9 cellular contexts compared by ENCODE assay signal in the genomic region with DNA sequence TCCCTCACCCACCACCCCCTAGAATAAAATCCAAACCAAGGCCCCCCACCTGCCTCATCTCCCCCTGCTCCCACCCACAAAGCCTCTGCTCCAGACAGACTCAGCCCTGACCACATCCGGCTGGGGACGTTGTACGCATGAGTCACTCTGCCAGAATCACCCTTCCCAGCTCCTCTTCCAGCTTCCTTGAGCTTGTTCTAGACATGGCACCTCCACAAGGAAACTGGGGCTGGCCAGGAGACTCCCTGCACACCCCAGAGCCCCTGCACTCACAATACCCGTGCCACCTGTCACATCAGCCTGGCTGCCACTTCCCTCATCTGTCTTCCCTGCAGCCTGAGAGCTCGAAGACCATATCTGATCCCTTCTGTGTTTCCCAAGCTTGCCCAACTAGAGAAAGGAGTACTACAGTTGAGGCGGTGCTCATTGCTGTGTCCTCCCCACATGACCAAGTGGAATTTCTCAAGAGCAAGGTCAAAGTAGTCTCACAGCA. TPM values are rescaled to one million over a fixed set of nuclear protein-coding genes. Genes with fewer than 3 reads are reported as not detected.
DNase-seq lines count a peak whose midpoint lies in the region; ATAC-seq, FAIRE-seq and TF ChIP-seq lines count a peak whose summit lies in the region.
"Had no signal": no experiment of that assay in that cellular context is flagged by ENCODE, and none has a peak within 500 bp of the region (broad histone marks: within the 10 kb centered on the region; RNA-seq: fewer than 3 reads in every experiment).

No MANE protein-coding gene starts in this region.

- H3K27me3 Mint-ChIP-seq in Calu3 (ENCODE audit: unreplicated experiment): no peaks in the 10 kb centered on the region

- H3K79me2 ChIP-seq in K562 (ENCODE audit: control insufficient read depth, insufficient read depth, low read length): peaks cover 79% of the 10 kb centered on the region

- peaks cover 24 to 27% of the 10 kb centered on the region in 2 experiments for H3K4me1 ChIP-seq in K562 (replicated peaks in 1 of 2; ENCODE audit: control insufficient read depth in 2 of 2, insufficient read depth in 2 of 2, low read length in 2 of 2)
- H3K4me1 ChIP-seq in neutrophil (ENCODE audit: control insufficient read depth in 1 of 2, insufficient read depth in 1 of 2, low read depth in 1 of 2, low read length in 1 of 2): peaks cover 35 to 53% of the 10 kb centered on the region in 2 experiments
- H3K4me1 ChIP-seq in testis: no peaks in the 10 kb centered on the region

- 25% methylated on average over 5 of the region's 6 CpGs for WGBS in K562 (ENCODE audit: insufficient coverage, low coverage, missing lambda C conversion rate)
- 94 to 96% methylated on average over 6 of the region's 6 CpGs for WGBS in testis, 2 donors

- H3K9me1 ChIP-seq in K562 (ENCODE audit: control insufficient read depth, insufficient read depth, low read length): no peaks in the 10 kb centered on the region

- peak; percentile 77 for DNase-seq in Calu3
- peak; percentile 85 for DNase-seq in MV-4-11 (lab: John Stamatoyannopoulos, UW)
- DNase-seq in K562 (ENCODE audit: extremely low read depth in 1 of 4, low spot score in 3 of 4): peak; percentile 43 to 75 (median 58)
- no peak for DNase-seq in testis

- POLR2A ChIA-PET in K562 (lab: Yijun Ruan, JAX): interaction anchor here (0.7 to 1.5 kb wide), 4 partner anchors 8 to 129 kb away, joined by 3 to 6 read pairs (median 3); no protein-coding TSS in a partner anchor

- ATAC-seq in K562 (peak; percentile 85), HG03457 (IDR thresholded peaks at IDR 0.05; ENCODE audit: unreplicated experiment) (no peak), HG02759 (IDR thresholded peaks at IDR 0.05; ENCODE audit: unreplicated experiment) (no peak), HG02885 (IDR thresholded peaks at IDR 0.05; ENCODE audit: poor library complexity, unreplicated experiment) (no peak)

- H3K9me3 ChIP-seq in K562 (replicated peaks; ENCODE audit: control insufficient read depth, insufficient read depth, low read depth, low read length) (no peaks in the 10 kb centered on the region), neutrophil (no peaks in the 10 kb centered on the region), testis (no peaks in the 10 kb centered on the region)

- TF ChIP-seq EP300 in K562 (IDR thresholded peaks at IDR 0.05; ENCODE audit: low read length): peak; percentile 30; the same call in 1 of the 2 replicates

- no peak for TF ChIP-seq CTCF in Calu3 (IDR thresholded peaks at IDR 0.05; ENCODE audit: unreplicated experiment)
- TF ChIP-seq CTCF in K562 (IDR thresholded peaks at IDR 0.05 in 2 of 3, conservative IDR thresholded peaks at IDR 0.05 in 1 of 3; ENCODE audit: insufficient read depth in 2 of 3, low read depth in 1 of 3, low read length in 3 of 3): no peak
- no peak for TF ChIP-seq CTCF in neutrophil (IDR thresholded peaks at IDR 0.05)
- TF ChIP-seq CTCF in testis (IDR thresholded peaks at IDR 0.05): no peak

- peak overlapping the region; percentile 34 for H3K4me3 Mint-ChIP-seq in Calu3 (ENCODE audit: low read depth, unreplicated experiment)

- TF ChIP-seq POLR2A in K562 (conservative IDR thresholded peaks at IDR 0.05): no peak
- no peak for TF ChIP-seq POLR2A in testis (IDR thresholded peaks at IDR 0.05)

- H3K27ac ChIP-seq in K562 (ENCODE audit: extremely low read depth, low read depth, low read length) (peak overlapping the region; percentile 80), neutrophil (peak overlapping the region; percentile 67), testis (no peak overlapping the region)
- H3K27ac ChIP-seq: KMS-11 had no signal

- in situ Hi-C loops in K562 (cut with MboI): no loop called here

- CTCF ChIA-PET in Calu3 (lab: Charles Lee): interaction anchor here (0.6 to 1.6 kb wide), 7 partner anchors 9 to 99 kb away, joined by 3 to 4 read pairs (median 3); partner anchors contain the start of genes DEDD2 and ZNF526
- CTCF ChIA-PET in K562 (lab: Yijun Ruan, JAX; ENCODE audit: low intra/inter-chr PET ratio): no interaction called here

- FAIRE-seq in K562 (lab: Jason Lieb, UNC): peak; percentile 87

- TF ChIP-seq RAD21 in K562 (CRISPR knock-in tag; conservative IDR thresholded peaks at IDR 0.05 in 1 of 2, IDR thresholded peaks at IDR 0.05 in 1 of 2): no peak

- no peak overlapping the region for H2AFZ ChIP-seq in K562 (ENCODE audit: low read depth, low read length)

- H3K27me3 ChIP-seq in K562 (ENCODE audit: control insufficient read depth in 2 of 2, insufficient read depth in 2 of 2, low read length in 2 of 2) (no peaks in the 10 kb centered on the region), neutrophil (no peaks in the 10 kb centered on the region), testis (no peaks in the 10 kb centered on the region)

- H3K4me1 Mint-ChIP-seq in Calu3 (ENCODE audit: low read depth, unreplicated experiment): peaks cover 57% of the 10 kb centered on the region

- H3K27ac Mint-ChIP-seq in Calu3 (ENCODE audit: unreplicated experiment): peak overlapping the region; percentile 37

- H3K4me3 ChIP-seq in K562 (no peak overlapping the region), neutrophil (ENCODE audit: low read depth in 1 of 2, low read length in 1 of 2) (no peak overlapping the region), testis (no peak overlapping the region)

- no peaks in the 10 kb centered on the region for H3K9me3 Mint-ChIP-seq in Calu3 (ENCODE audit: low read depth, unreplicated experiment)

- H3K36me3 Mint-ChIP-seq in Calu3 (ENCODE audit: insufficient read depth, unreplicated experiment): peaks cover 87% of the 10 kb centered on the region

- H3K9ac ChIP-seq in K562 (ENCODE audit: insufficient read depth in 1 of 2, low read depth in 2 of 2, low read length in 2 of 2): peak overlapping the region; percentile 30 to 34; a peak in 3 of 4 replicates
- H3K9ac ChIP-seq: KMS-11 had no signal

- intact Hi-C loops in Calu3 (cut with micrococcal nuclease; ENCODE audit: unreplicated experiment): no loop called here
- intact Hi-C loops in K562 (cut with micrococcal nuclease): no loop called here
- intact Hi-C loops in testis (cut with DNase I; ENCODE audit: low total_unique reads): no loop called here

- no TSS peak for BruUV-seq in Calu3 (replicated peaks; lab: Mats Ljungman, UMichigan)
- no TSS peak for BruUV-seq in K562 (replicated peaks; lab: Mats Ljungman, UMichigan)

- no peaks in the 10 kb centered on the region; the same call in 1 of the 2 replicates for H4K20me1 ChIP-seq in K562 (replicated peaks; ENCODE audit: control insufficient read depth, insufficient read depth, low read length)

- H3K4me2 ChIP-seq in K562 (ENCODE audit: insufficient read depth, low read length): peak overlapping the region; percentile 60
- H3K4me2 ChIP-seq: KMS-11 had no signal

- peaks cover 94% of the 10 kb centered on the region for H3K36me3 ChIP-seq in K562 (ENCODE audit: control insufficient read depth, insufficient read depth, low read length)
- peaks cover 100% of the 10 kb centered on the region for H3K36me3 ChIP-seq in neutrophil
- no peaks in the 10 kb centered on the region for H3K36me3 ChIP-seq in testis (ENCODE audit: low read depth, missing control alignments)

RNA-seq across cellular contexts. Expression of gene DEDD2, which starts 9.7 kb away (rescaled TPM):
- total RNA-seq in Calu3 (2022) (67.5 and 78.3 TPM in 2 replicates), K562 (2014; rRNA removed) (37.5 and 53.6 TPM in 2 replicates), K562 (2014; rRNA removed; fragmentation: Illumina TruSeq; extraction: Trizol) (12.5 and 16.8 TPM in 2 replicates), K562 (2015; rRNA removed; fragmentation: Illumina TruSeq; extraction: Trizol) (24.1 and 24.5 TPM in 2 replicates), K562 (2021) (35.9 and 37.3 TPM in 2 replicates), testis (10 to 100 TPM; 54.4 to 80.0 TPM)
- total RNA-seq in K562 (2011; cell fraction: chromatin; rRNA removed; ENCODE audit: low replicate concordance): 11.8 and 32.9 TPM in 2 replicates
- 28.2 and 29.9 TPM in 2 replicates for total RNA-seq in K562 (2011; cell fraction: nucleolus; rRNA removed)
- total RNA-seq in K562 (2011; cell fraction: nucleoplasm; rRNA removed): 20.2 and 21.2 TPM in 2 replicates
- polyA plus RNA-seq in K562 (2011; rRNA removed) (29.2 and 36.2 TPM in 2 replicates), K562 (2014; fragmentation: Illumina TruSeq; extraction: Trizol) (31.3 and 34.0 TPM in 2 replicates), K562 (2014; fragmentation: Nextera tagmentation; extraction: Ambion mirVana) (1 to 10 TPM; 4.3 to 4.7 TPM), K562 (2014; rRNA removed) (43.0 and 47.8 TPM in 2 replicates), testis (ENCODE audit: insufficient read depth, low read depth, low replicate concordance) (40.7 TPM)
- 52.8 and 104 TPM in 2 replicates for polyA plus RNA-seq in K562 (2011; cell fraction: cytosol; rRNA removed)
- polyA plus RNA-seq in K562 (2011; cell fraction: nucleus; rRNA removed): 35.0 and 53.5 TPM in 2 replicates
- 28.1 and 29.6 TPM in 2 replicates for polyA plus RNA-seq in K562 (2012)
- polyA minus RNA-seq in K562 (2011; rRNA and poly(A)+ RNA removed): 9.9 and 15.1 TPM in 2 replicates
- polyA minus RNA-seq in K562 (2011; cell fraction: cytosol; rRNA and poly(A)+ RNA removed): 15.5 and 17.2 TPM in 2 replicates
- polyA minus RNA-seq in K562 (2011; cell fraction: nucleus; rRNA and poly(A)+ RNA removed): 8.8 and 9.7 TPM in 2 replicates

RNA-seq across cellular contexts. Expression of gene ZNF526, which starts 12.3 kb away (rescaled TPM):
- total RNA-seq in Calu3 (2022) (25.4 and 32.3 TPM in 2 replicates), K562 (2014; rRNA removed) (8.3 and 11.5 TPM in 2 replicates), K562 (2014; rRNA removed; fragmentation: Illumina TruSeq; extraction: Trizol) (5.3 and 6.1 TPM in 2 replicates), K562 (2015; rRNA removed; fragmentation: Illumina TruSeq; extraction: Trizol) (7.6 and 8.2 TPM in 2 replicates), K562 (2021) (17.9 and 19.9 TPM in 2 replicates), testis (10 to 100 TPM; 10.1 to 12.2 TPM)
- 21.1 and 52.8 TPM in 2 replicates for total RNA-seq in K562 (2011; cell fraction: chromatin; rRNA removed; ENCODE audit: low replicate concordance)
- 30.7 and 40.2 TPM in 2 replicates for total RNA-seq in K562 (2011; cell fraction: nucleolus; rRNA removed)
- total RNA-seq in K562 (2011; cell fraction: nucleoplasm; rRNA removed): 23.1 and 30.6 TPM in 2 replicates
- polyA plus RNA-seq in K562 (2011; rRNA removed) (4.2 and 8.3 TPM in 2 replicates), K562 (2014; fragmentation: Illumina TruSeq; extraction: Trizol) (6.5 and 8.6 TPM in 2 replicates), K562 (2014; fragmentation: Nextera tagmentation; extraction: Ambion mirVana) (1 to 10 TPM; 1.3 to 2.2 TPM), K562 (2014; rRNA removed) (6.2 and 7.4 TPM in 2 replicates), testis (ENCODE audit: insufficient read depth, low read depth, low replicate concordance) (10.1 TPM)
- 5.2 and 8.1 TPM in 2 replicates for polyA plus RNA-seq in K562 (2011; cell fraction: cytosol; rRNA removed)
- polyA plus RNA-seq in K562 (2011; cell fraction: nucleus; rRNA removed): 7.2 and 8.4 TPM in 2 replicates
- polyA plus RNA-seq in K562 (2012): 8.0 and 13.2 TPM in 2 replicates
- 10.0 and 13.2 TPM in 2 replicates for polyA minus RNA-seq in K562 (2011; rRNA and poly(A)+ RNA removed)
- 6.9 TPM in 2 replicates for polyA minus RNA-seq in K562 (2011; cell fraction: cytosol; rRNA and poly(A)+ RNA removed)
- polyA minus RNA-seq in K562 (2011; cell fraction: nucleus; rRNA and poly(A)+ RNA removed): 9.0 and 12.9 TPM in 2 replicates

RNA-seq across cellular contexts. Expression of gene GSK3A, which starts 34.6 kb away (rescaled TPM):
- total RNA-seq in Calu3 (2022): 58.8 and 60.6 TPM in 2 replicates
- total RNA-seq in K562 (2011; cell fraction: chromatin; rRNA removed; ENCODE audit: low replicate concordance): 22.4 and 48.7 TPM in 2 replicates
- total RNA-seq in K562 (2011; cell fraction: nucleolus; rRNA removed): 25.8 and 28.0 TPM in 2 replicates
- total RNA-seq in K562 (2011; cell fraction: nucleoplasm; rRNA removed): 24.6 and 32.8 TPM in 2 replicates
- 22.7 and 25.2 TPM in 2 replicates for total RNA-seq in K562 (2014; rRNA removed)
- 16.6 and 21.4 TPM in 2 replicates for total RNA-seq in K562 (2014; rRNA removed; fragmentation: Illumina TruSeq; extraction: Trizol)
- total RNA-seq in K562 (2015; rRNA removed; fragmentation: Illumina TruSeq; extraction: Trizol): 31.4 and 33.3 TPM in 2 replicates
- total RNA-seq in K562 (2021): 54.9 and 56.0 TPM in 2 replicates
- 49.3 and 61.9 TPM in 2 replicates for polyA plus RNA-seq in K562 (2011; rRNA removed)
- 72.0 and 94.0 TPM in 2 replicates for polyA plus RNA-seq in K562 (2011; cell fraction: cytosol; rRNA removed)
- 46.6 and 64.9 TPM in 2 replicates for polyA plus RNA-seq in K562 (2011; cell fraction: nucleus; rRNA removed)
- 48.3 and 56.6 TPM in 2 replicates for polyA plus RNA-seq in K562 (2012)
- polyA plus RNA-seq in K562 (2014; fragmentation: Illumina TruSeq; extraction: Trizol): 90.0 and 90.7 TPM in 2 replicates
- under 1 TPM; 0.62 to 0.89 TPM for polyA plus RNA-seq in K562 (2014; fragmentation: Nextera tagmentation; extraction: Ambion mirVana)
- 54.2 and 55.4 TPM in 2 replicates for polyA plus RNA-seq in K562 (2014; rRNA removed)
- 18.3 and 32.8 TPM in 2 replicates for polyA minus RNA-seq in K562 (2011; rRNA and poly(A)+ RNA removed)
- polyA minus RNA-seq in K562 (2011; cell fraction: cytosol; rRNA and poly(A)+ RNA removed): 31.4 and 33.4 TPM in 2 replicates
- 7.9 and 9.6 TPM in 2 replicates for polyA minus RNA-seq in K562 (2011; cell fraction: nucleus; rRNA and poly(A)+ RNA removed)
- 10 to 100 TPM; 54.3 to 64.3 TPM for total RNA-seq in testis
- polyA plus RNA-seq in testis (ENCODE audit: insufficient read depth, low read depth, low replicate concordance): 98.1 TPM

RNA-seq across cellular contexts. Expression of gene ERF, which starts 47.1 kb away (rescaled TPM):
- total RNA-seq in Calu3 (2022) (100 and 124 TPM in 2 replicates), K562 (2014; rRNA removed) (27.1 and 29.8 TPM in 2 replicates), K562 (2014; rRNA removed; fragmentation: Illumina TruSeq; extraction: Trizol) (19.0 and 20.0 TPM in 2 replicates), K562 (2015; rRNA removed; fragmentation: Illumina TruSeq; extraction: Trizol) (26.5 and 30.0 TPM in 2 replicates), K562 (2021) (72.7 and 75.4 TPM in 2 replicates), testis (100 to 1,000 TPM in 1 of 2 donors, 10 to 100 TPM in 1; 85.4 to 120 TPM)
- 105 and 266 TPM in 2 replicates for total RNA-seq in K562 (2011; cell fraction: chromatin; rRNA removed; ENCODE audit: low replicate concordance)
- total RNA-seq in K562 (2011; cell fraction: nucleolus; rRNA removed): 150 and 152 TPM in 2 replicates
- 89.4 and 93.6 TPM in 2 replicates for total RNA-seq in K562 (2011; cell fraction: nucleoplasm; rRNA removed)
- polyA plus RNA-seq in K562 (2011; rRNA removed) (27.0 and 41.5 TPM in 2 replicates), K562 (2014; fragmentation: Illumina TruSeq; extraction: Trizol) (28.9 and 45.7 TPM in 2 replicates), K562 (2014; fragmentation: Nextera tagmentation; extraction: Ambion mirVana) (under 1 TPM; 0.03 to 0.13 TPM), K562 (2014; rRNA removed) (54.9 and 62.2 TPM in 2 replicates), testis (ENCODE audit: insufficient read depth, low read depth, low replicate concordance) (59.6 TPM)
- polyA plus RNA-seq in K562 (2011; cell fraction: cytosol; rRNA removed): 33.1 and 53.6 TPM in 2 replicates
- polyA plus RNA-seq in K562 (2011; cell fraction: nucleus; rRNA removed): 142 and 197 TPM in 2 replicates
- polyA plus RNA-seq in K562 (2012): 34.3 and 44.0 TPM in 2 replicates
- 16.2 and 21.5 TPM in 2 replicates for polyA minus RNA-seq in K562 (2011; rRNA and poly(A)+ RNA removed)
- 31.7 and 33.0 TPM in 2 replicates for polyA minus RNA-seq in K562 (2011; cell fraction: cytosol; rRNA and poly(A)+ RNA removed)
- 30.3 and 43.7 TPM in 2 replicates for polyA minus RNA-seq in K562 (2011; cell fraction: nucleus; rRNA and poly(A)+ RNA removed)

Comparison
In these comparisons a context has a peak if more than half of its experiments do, and no peak if none do; other contexts are left out.
1. H3K27ac ChIP-seq: peak in K562 (single experiment) and neutrophil (single experiment); none in testis (0 of 2).